ENCODE assay signal across 16 cellular contexts in genomic region chr15:68609618-68610017, GRCh38. TPM values are rescaled to one million over a fixed set of nuclear protein-coding genes. Genes with fewer than 3 reads are reported as not detected.
DNase-seq lines count a peak whose midpoint lies in the region; ATAC-seq, FAIRE-seq and TF ChIP-seq lines count a peak whose summit lies in the region.
"Had no signal": no experiment of that assay in that cellular context is flagged by ENCODE, and none has a peak within 500 bp of the region (broad histone marks: within the 10 kb centered on the region; RNA-seq: fewer than 3 reads in every experiment).

No MANE protein-coding gene starts in this region.

- peaks cover 0 to 1% (median 0%) of the 10 kb centered on the region in 3 donors for H3K27me3 Mint-ChIP-seq in CD14-positive monocyte (ENCODE audit: low read depth in 3 of 3)

- H3K9me3 ChIP-seq in adrenal gland (replicated peaks in 1 of 3) (no peaks in the 10 kb centered on the region), neuronal stem cell (replicated peaks in 1 of 2; ENCODE audit: control insufficient read depth in 2 of 2, insufficient read depth in 1 of 2, low read depth in 1 of 2, low read length in 2 of 2) (no peaks in the 10 kb centered on the region), tibial nerve (peaks cover 0 to 7% (median 0%) of the 10 kb centered on the region in 4 donors), prostate gland (no peaks in the 10 kb centered on the region)
- H3K9me3 ChIP-seq: SJCRH30 had no signal

- H3K4me3 Mint-ChIP-seq in CD14-positive monocyte: no peak overlapping the region
- H3K4me3 Mint-ChIP-seq: immature natural killer cell; naive thymus-derived CD8-positive, alpha-beta T cell had no signal

- TF ChIP-seq CTCF in adrenal gland (IDR thresholded peaks at IDR 0.05): no peak
- no peak for TF ChIP-seq CTCF in fibroblast of villous mesenchyme (IDR thresholded peaks at IDR 0.05; ENCODE audit: insufficient read depth, low read depth, low read length)
- no peak for TF ChIP-seq CTCF in tibial nerve (IDR thresholded peaks at IDR 0.05)
- TF ChIP-seq CTCF in prostate gland (IDR thresholded peaks at IDR 0.05): no peak
- TF ChIP-seq CTCF in CD14-positive monocyte (IDR thresholded peaks at IDR 0.05): no peak

- H3K4me1 ChIP-seq in adrenal gland (replicated peaks in 1 of 2) (no peaks in the 10 kb centered on the region), neuronal stem cell (ENCODE audit: control insufficient read depth in 2 of 2, insufficient read depth in 1 of 2, low read depth in 1 of 2, low read length in 2 of 2) (peaks cover 22 to 39% of the 10 kb centered on the region in 2 donors), tibial nerve (peaks cover 4 to 80% (median 35%) of the 10 kb centered on the region in 4 donors), prostate gland (replicated peaks) (no peaks in the 10 kb centered on the region)
- H3K4me1 ChIP-seq: SJCRH30 had no signal

- H4K91ac ChIP-seq in neuronal stem cell (ENCODE audit: low read depth, low read length, poor library complexity): no peak overlapping the region

- no peaks in the 10 kb centered on the region for H3K79me1 ChIP-seq in neuronal stem cell (ENCODE audit: low read depth, low read length)

- no peak overlapping the region for H2BK120ac ChIP-seq in neuronal stem cell (ENCODE audit: low read depth, low read length)

- peaks cover 6% of the 10 kb centered on the region for H3K4me1 Mint-ChIP-seq in CD14-positive monocyte
- H3K4me1 Mint-ChIP-seq: immature natural killer cell had no signal

- no peak overlapping the region for H3K4ac ChIP-seq in neuronal stem cell (ENCODE audit: low read length)

- peak overlapping the region; percentile 78 for H3K18ac ChIP-seq in neuronal stem cell (ENCODE audit: low read length)

- peak in 1 of 2 donors; percentile 83 for TF ChIP-seq EP300 in tibial nerve (IDR thresholded peaks at IDR 0.05)

- H3K4me3 ChIP-seq in adrenal gland (no peak overlapping the region), fibroblast of villous mesenchyme (ENCODE audit: low read depth, low read length) (no peak overlapping the region), neuronal stem cell (ENCODE audit: low read length in 2 of 2) (no peak overlapping the region), tibial nerve (no peak overlapping the region), prostate gland (no peak overlapping the region)
- H3K4me3 ChIP-seq: SJCRH30 had no signal

- H3K9ac ChIP-seq in neuronal stem cell (ENCODE audit: low read depth, low read length, poor library complexity): peak overlapping the region; percentile 31
- H3K9ac ChIP-seq: KMS-11 had no signal

- no peaks in the 10 kb centered on the region for H3K27me3 ChIP-seq in adrenal gland
- no peaks in the 10 kb centered on the region for H3K27me3 ChIP-seq in neuronal stem cell (ENCODE audit: control insufficient read depth in 3 of 3, insufficient read depth in 3 of 3, low read depth in 1 of 3, low read length in 3 of 3)
- no peaks in the 10 kb centered on the region for H3K27me3 ChIP-seq in tibial nerve
- no peaks in the 10 kb centered on the region for H3K27me3 ChIP-seq in prostate gland (replicated peaks; ENCODE audit: insufficient read depth)

- no peak overlapping the region for H2BK12ac ChIP-seq in neuronal stem cell (ENCODE audit: low read length)

- no peak overlapping the region for H2AK5ac ChIP-seq in neuronal stem cell (ENCODE audit: low read depth, low read length)

- intact Hi-C loops in adrenal gland (cut with DNase I) (no loop called here), prostate gland (cut with DNase I) (no loop called here), CD14-positive monocyte (cut with micrococcal nuclease) (no loop called here)

- H3K14ac ChIP-seq in neuronal stem cell (ENCODE audit: low read length): no peak overlapping the region

- peaks cover 5 to 10% (median 9%) of the 10 kb centered on the region in 7 donors for H3K9me3 Mint-ChIP-seq in CD14-positive monocyte
- H3K9me3 Mint-ChIP-seq: immature natural killer cell had no signal

- H4K8ac ChIP-seq in neuronal stem cell (ENCODE audit: low read depth, low read length): no peak overlapping the region

- no peak for TF ChIP-seq POLR2A in adrenal gland (IDR thresholded peaks at IDR 0.05)
- no peak for TF ChIP-seq POLR2A in tibial nerve (IDR thresholded peaks at IDR 0.05)
- no peak for TF ChIP-seq POLR2A in prostate gland (IDR thresholded peaks at IDR 0.05)

- peak overlapping the region; percentile 30 for H2BK5ac ChIP-seq in neuronal stem cell (ENCODE audit: low read length)

- WGBS in adrenal gland, 4 donors: 63 to 73% (median 69%) methylated on average over 1 to 7 of the region's 7 CpGs
- no CpG with 5 or more reads among the region's 7 CpGs for WGBS in neuronal stem cell (ENCODE audit: extremely low coverage in 2 of 2, insufficient read length in 2 of 2, insufficient replicate concordance in 1 of 2), 2 donors
- WGBS in tibial nerve, 2 donors: 42 to 71% methylated on average over 7 of the region's 7 CpGs
- WGBS in prostate gland: 82% methylated on average over 7 of the region's 7 CpGs

- H3K36me3 ChIP-seq in adrenal gland (replicated peaks in 1 of 2) (no peaks in the 10 kb centered on the region), neuronal stem cell (replicated peaks in 1 of 2; ENCODE audit: control insufficient read depth in 2 of 2, insufficient read depth in 2 of 2, low read length in 2 of 2) (no peaks in the 10 kb centered on the region), tibial nerve (no peaks in the 10 kb centered on the region), prostate gland (no peaks in the 10 kb centered on the region)
- H3K36me3 ChIP-seq: SJCRH30 had no signal

- no peak for ATAC-seq in GM21717 (IDR thresholded peaks at IDR 0.05; ENCODE audit: unreplicated experiment)
- ATAC-seq: naive thymus-derived CD8-positive, alpha-beta T cell had no signal

- H3K27ac ChIP-seq in adrenal gland (peak overlapping the region in 2 of 5 donors; percentile 42 to 90), neuronal stem cell (replicated peaks; ENCODE audit: low read length) (no peak overlapping the region), tibial nerve (peak overlapping the region; percentile 37 to 90 (median 79)), prostate gland (no peak overlapping the region)
- H3K27ac ChIP-seq: KMS-11, SJCRH30 had no signal

- H3K23ac ChIP-seq in neuronal stem cell (ENCODE audit: low read depth, low read length, poor library complexity): no peak overlapping the region

- H3K36me3 Mint-ChIP-seq in CD14-positive monocyte: no peaks in the 10 kb centered on the region
- H3K36me3 Mint-ChIP-seq: immature natural killer cell had no signal

- no peak overlapping the region for H3K4me2 ChIP-seq in neuronal stem cell (ENCODE audit: insufficient read depth, low read length, poor library complexity, severe bottlenecking)
- H3K4me2 ChIP-seq: KMS-11 had no signal

- peak overlapping the region; percentile 0 for H2AFZ ChIP-seq in neuronal stem cell (ENCODE audit: low read length)

- no peak overlapping the region for H3K27ac Mint-ChIP-seq in CD14-positive monocyte
- H3K27ac Mint-ChIP-seq: immature natural killer cell had no signal

- peak overlapping the region; percentile 23 for H2BK15ac ChIP-seq in neuronal stem cell (ENCODE audit: low read length)

- FAIRE-seq in GM19239 (lab: Jason Lieb, UNC): no peak

- peak in 6 of 7 donors; percentile 21 to 79 (median 48) for DNase-seq in adrenal gland
- peak; percentile 58 for DNase-seq in fibroblast of villous mesenchyme (ENCODE audit: low read depth)
- no peak for DNase-seq in neuronal stem cell (ENCODE audit: low spot score)
- DNase-seq in tibial nerve (ENCODE audit: low spot score in 2 of 2): peak; percentile 74 to 90
- no peak for DNase-seq in GM19239 (ENCODE audit: insufficient read length, low spot score)
- DNase-seq in prostate gland (ENCODE audit: low spot score): no peak
- DNase-seq in CD14-positive monocyte (ENCODE audit: low spot score): no peak
- DNase-seq: central memory CD4-positive, alpha-beta T cell; GF-D8; immature natural killer cell; naive thymus-derived CD8-positive, alpha-beta T cell; NCI-H1694 treated with DMSO at 0.1 percent for 48 hours; NCI-H748 treated with DMSO at 0.1 percent for 48 hours; SJCRH30 had no signal

RNA-seq across cellular contexts. Expression of gene CORO2B, which starts 30.8 kb away (rescaled TPM):
- total RNA-seq in adrenal gland: 1 to 10 TPM; 3.0 to 8.4 (median 4.2) TPM
- 1 to 10 TPM; 4.2 to 5.9 (median 4.9) TPM for polyA plus RNA-seq in adrenal gland
- 8.7 and 9.5 TPM in 2 replicates for total RNA-seq in fibroblast of villous mesenchyme
- 6.9 TPM for polyA plus RNA-seq in neuronal stem cell (2013, experiment 1 of 2)
- polyA plus RNA-seq in neuronal stem cell (2013, experiment 2 of 2): 6.8 TPM
- 10 to 100 TPM in 1 of 4 donors, 1 to 10 TPM in 3; 6.3 to 12.6 (median 9.6) TPM for total RNA-seq in tibial nerve
- 1 to 10 TPM in 1 of 2 donors, under 1 TPM in 1; 0.50 to 1.4 TPM for total RNA-seq in prostate gland
- not detected for polyA plus RNA-seq in CD14-positive monocyte
- total RNA-seq: SJCRH30 had no signal
- polyA plus RNA-seq: immature natural killer cell; naive thymus-derived CD8-positive, alpha-beta T cell had no signal

Comparison
In these comparisons a context has a peak if more than half of its experiments do, and no peak if none do; other contexts are left out.
1. DNase-seq: peak in adrenal gland (6 of 7), fibroblast of villous mesenchyme (single experiment) and tibial nerve (2 of 2); none in neuronal stem cell (single experiment), GM19239 (single experiment), prostate gland (single experiment) and CD14-positive monocyte (single experiment).
2. H3K27ac ChIP-seq: peak in tibial nerve (4 of 4); none in neuronal stem cell (single experiment) and prostate gland (0 of 2).